Comparison of ENCODE assay signal across 9 cellular contexts in the genomic region with DNA sequence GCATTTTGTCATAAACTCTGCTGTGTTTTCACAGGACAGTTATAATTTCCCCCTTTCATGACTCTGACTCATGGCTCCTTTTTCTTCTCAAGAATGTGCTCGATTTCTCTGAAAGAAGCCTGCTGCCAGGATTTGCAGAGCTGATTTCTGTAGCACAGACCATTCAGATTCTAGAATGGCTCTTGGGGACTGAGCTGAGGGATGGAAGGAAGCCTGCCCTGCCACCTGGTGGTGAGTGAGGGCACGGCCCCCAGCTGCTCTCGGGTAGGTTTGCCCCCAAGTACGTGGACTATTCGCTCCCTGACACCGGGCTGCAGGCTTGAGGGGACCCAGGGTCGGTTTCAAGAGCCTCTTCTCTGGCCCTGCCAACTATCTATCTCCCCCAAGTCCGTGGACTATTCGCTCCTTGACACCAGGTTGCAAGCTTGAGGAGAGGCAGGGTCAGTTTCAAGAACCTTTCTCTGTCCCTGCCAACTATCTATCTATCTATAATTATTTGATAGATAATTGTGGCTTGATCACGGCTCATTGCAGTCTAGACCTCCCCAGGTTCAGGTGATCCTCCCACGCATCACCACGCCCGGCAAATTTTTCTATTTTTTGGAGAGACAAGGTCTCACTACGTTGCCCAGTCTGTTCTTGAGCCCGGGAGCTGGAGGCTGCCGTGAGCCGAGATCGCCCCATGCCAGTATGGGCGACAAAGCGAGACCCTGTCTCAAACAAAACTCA. TPM values are rescaled to one million over a fixed set of nuclear protein-coding genes. Genes with fewer than 3 reads are reported as not detected.
DNase-seq lines count a peak whose midpoint lies in the region; ATAC-seq, FAIRE-seq and TF ChIP-seq lines count a peak whose summit lies in the region.
"Had no signal": no experiment of that assay in that cellular context is flagged by ENCODE, and none has a peak within 500 bp of the region (broad histone marks: within the 10 kb centered on the region; RNA-seq: fewer than 3 reads in every experiment).

No MANE protein-coding gene starts in this region.

- H3K9me3 ChIP-seq in muscle layer of colon (ENCODE audit: low read length) = no peaks in the 10 kb centered on the region

- CTCF ChIA-PET in activated CD8-positive, alpha-beta memory T cell treated with anti-CD3 and anti-CD28 coated beads, Interleukin-2, amount 10 ng/mL, durations not matched to agents 7 days and 5 days (lab: Charles Lee) = interaction anchor here (0.6 to 4.9 kb wide), 36 partner anchors 8 to 491 kb away, joined by 3 to 80 read pairs (median 4); a partner anchor contains a TSS

- no peak overlapping the region for H3K4me3 ChIP-seq in muscle layer of colon (ENCODE audit: low read depth in 1 of 2, low read length in 2 of 2)

- TF ChIP-seq CTCF in D721Med (IDR thresholded peaks at IDR 0.05; ENCODE audit: insufficient read depth, missing control alignments) (peak; percentile 78), endothelial cell (IDR thresholded peaks at IDR 0.05; ENCODE audit: unreplicated experiment) (peak; percentile 94)

- H3K36me3 Mint-ChIP-seq in activated CD8-positive, alpha-beta memory T cell treated with anti-CD3 and anti-CD28 coated beads, Interleukin-2, amount 10 ng/mL, durations not matched to agents 7 days and 5 days = no peaks in the 10 kb centered on the region
- peaks cover 3% of the 10 kb centered on the region for H3K36me3 Mint-ChIP-seq in endothelial cell (ENCODE audit: low read depth, unreplicated experiment)

- no peaks in the 10 kb centered on the region for H3K9me3 Mint-ChIP-seq in activated CD8-positive, alpha-beta memory T cell treated with anti-CD3 and anti-CD28 coated beads, Interleukin-2, amount 10 ng/mL, durations not matched to agents 7 days and 5 days (ENCODE audit: low read depth)
- no peaks in the 10 kb centered on the region for H3K9me3 Mint-ChIP-seq in endothelial cell (ENCODE audit: unreplicated experiment)
- H3K9me3 Mint-ChIP-seq: dendritic cell treated with granulocyte-macrophage colony-stimulating factor and Interleukin-4, amounts not matched to agents 40 ng/mL and 50 ng/mL, for 4 days had no signal

- no peaks in the 10 kb centered on the region for H3K27me3 ChIP-seq in muscle layer of colon (ENCODE audit: control insufficient read depth in 1 of 2, insufficient read depth in 2 of 2, low read length in 2 of 2)

- peaks cover 2% of the 10 kb centered on the region for H3K27me3 Mint-ChIP-seq in activated CD8-positive, alpha-beta memory T cell treated with anti-CD3 and anti-CD28 coated beads, Interleukin-2, amount 10 ng/mL, durations not matched to agents 7 days and 5 days
- peaks cover 10% of the 10 kb centered on the region for H3K27me3 Mint-ChIP-seq in endothelial cell (ENCODE audit: unreplicated experiment)

- peak overlapping the region; percentile 17 for H3K27ac ChIP-seq in muscle layer of colon (ENCODE audit: low read depth, low read length)

- no peak for FAIRE-seq in D721Med (lab: Jason Lieb, UNC)

- peaks cover 30% of the 10 kb centered on the region for H3K4me1 Mint-ChIP-seq in activated CD8-positive, alpha-beta memory T cell treated with anti-CD3 and anti-CD28 coated beads, Interleukin-2, amount 10 ng/mL, durations not matched to agents 7 days and 5 days
- peaks cover 19% of the 10 kb centered on the region for H3K4me1 Mint-ChIP-seq in endothelial cell (ENCODE audit: unreplicated experiment)

- H3K36me3 ChIP-seq in muscle layer of colon (ENCODE audit: insufficient read depth, low read length) = no peaks in the 10 kb centered on the region

- no peak overlapping the region for H3K27ac Mint-ChIP-seq in activated CD8-positive, alpha-beta memory T cell treated with anti-CD3 and anti-CD28 coated beads, Interleukin-2, amount 10 ng/mL, durations not matched to agents 7 days and 5 days
- H3K27ac Mint-ChIP-seq in endothelial cell (ENCODE audit: unreplicated experiment) = no peak overlapping the region

- no peak overlapping the region for H3K9ac ChIP-seq in muscle layer of colon (ENCODE audit: low read length)

- peak overlapping the region; percentile 89 for H3K4me3 Mint-ChIP-seq in activated CD8-positive, alpha-beta memory T cell treated with anti-CD3 and anti-CD28 coated beads, Interleukin-2, amount 10 ng/mL, durations not matched to agents 7 days and 5 days
- peak overlapping the region; percentile 54 for H3K4me3 Mint-ChIP-seq in endothelial cell (ENCODE audit: unreplicated experiment)

- H3K4me1 ChIP-seq in muscle layer of colon (ENCODE audit: insufficient read depth, low read length) = peaks cover 10% of the 10 kb centered on the region

- DNase-seq in D721Med (ENCODE audit: insufficient read length, low spot score) = peak; percentile 71
- DNase-seq in HT1080 (ENCODE audit: low read depth) = peak; percentile 72
- peak; percentile 49 for DNase-seq in NOMO-1 treated with DMSO at 0.1 percent for 48 hours (lab: John Stamatoyannopoulos, UW; ENCODE audit: unreplicated experiment)
- peak; percentile 83 for DNase-seq in activated CD8-positive, alpha-beta memory T cell treated with anti-CD3 and anti-CD28 coated beads, Interleukin-2, amount 10 ng/mL, durations not matched to agents 7 days and 5 days
- peak; percentile 83 for DNase-seq in endothelial cell (ENCODE audit: low spot score)
- peak; percentile 43 to 55 for DNase-seq in stimulated activated CD8-positive, alpha-beta memory T cell treated with anti-CD3 and anti-CD28 coated beads, Interleukin-7, amount 100 ng/mL, for 1 hour (ENCODE audit: low read depth in 2 of 2)

- ATAC-seq in GM21447 (IDR thresholded peaks at IDR 0.05; ENCODE audit: unreplicated experiment) = peak; percentile 56
- ATAC-seq in activated CD8-positive, alpha-beta memory T cell treated with anti-CD3 and anti-CD28 coated beads, Interleukin-2, amount 10 ng/mL, durations not matched to agents 7 days and 5 days = peak; percentile 76

RNA-seq across cellular contexts. Expression of a gene that starts 1.4 kb away (rescaled TPM):
- 42.1 and 44.0 TPM in 2 replicates for total RNA-seq in HT1080 (2014; rRNA removed; shearing (Covaris generic))
- 25.6 and 26.2 TPM in 2 replicates for polyA plus RNA-seq in HT1080 (2015; cell fraction: cytosol; rRNA removed)
- polyA plus RNA-seq in HT1080 (2015; cell fraction: nucleus; rRNA removed) = 35.8 and 36.2 TPM in 2 replicates
- total RNA-seq in activated CD8-positive, alpha-beta memory T cell treated with anti-CD3 and anti-CD28 coated beads, Interleukin-2, amount 10 ng/mL, durations not matched to agents 7 days and 5 days = 10 to 100 TPM; 17.0 to 26.8 TPM
- 17.0 TPM for total RNA-seq in endothelial cell (ENCODE audit: unreplicated experiment)

RNA-seq across cellular contexts. Expression of a gene that starts 10.2 kb away (rescaled TPM):
- not detected in 2 replicates for total RNA-seq in HT1080 (2014; rRNA removed; shearing (Covaris generic))
- not detected in 2 replicates for polyA plus RNA-seq in HT1080 (2015; cell fraction: cytosol; rRNA removed)
- not detected in 2 replicates for polyA plus RNA-seq in HT1080 (2015; cell fraction: nucleus; rRNA removed)
- not detected for total RNA-seq in activated CD8-positive, alpha-beta memory T cell treated with anti-CD3 and anti-CD28 coated beads, Interleukin-2, amount 10 ng/mL, durations not matched to agents 7 days and 5 days
- total RNA-seq in endothelial cell (ENCODE audit: unreplicated experiment) = not detected

RNA-seq across cellular contexts. Expression of a gene that starts 20.4 kb away (rescaled TPM):
- 57.1 and 64.3 TPM in 2 replicates for total RNA-seq in HT1080 (2014; rRNA removed; shearing (Covaris generic))
- polyA plus RNA-seq in HT1080 (2015; cell fraction: cytosol; rRNA removed) = 24.2 and 27.8 TPM in 2 replicates
- 6.0 and 7.1 TPM in 2 replicates for polyA plus RNA-seq in HT1080 (2015; cell fraction: nucleus; rRNA removed)
- 10 to 100 TPM; 13.7 to 14.7 TPM for total RNA-seq in activated CD8-positive, alpha-beta memory T cell treated with anti-CD3 and anti-CD28 coated beads, Interleukin-2, amount 10 ng/mL, durations not matched to agents 7 days and 5 days
- total RNA-seq in endothelial cell (ENCODE audit: unreplicated experiment) = 24.1 TPM

RNA-seq across cellular contexts. Expression of a gene that starts 21.5 kb away (rescaled TPM):
- 813 and 842 TPM in 2 replicates for total RNA-seq in HT1080 (2014; rRNA removed; shearing (Covaris generic))
- polyA plus RNA-seq in HT1080 (2015; cell fraction: cytosol; rRNA removed) = 483 and 485 TPM in 2 replicates
- 559 and 613 TPM in 2 replicates for polyA plus RNA-seq in HT1080 (2015; cell fraction: nucleus; rRNA removed)
- 100 to 1,000 TPM; 362 to 449 TPM for total RNA-seq in activated CD8-positive, alpha-beta memory T cell treated with anti-CD3 and anti-CD28 coated beads, Interleukin-2, amount 10 ng/mL, durations not matched to agents 7 days and 5 days
- 183 TPM for total RNA-seq in endothelial cell (ENCODE audit: unreplicated experiment)
